In the genomic region with DNA sequence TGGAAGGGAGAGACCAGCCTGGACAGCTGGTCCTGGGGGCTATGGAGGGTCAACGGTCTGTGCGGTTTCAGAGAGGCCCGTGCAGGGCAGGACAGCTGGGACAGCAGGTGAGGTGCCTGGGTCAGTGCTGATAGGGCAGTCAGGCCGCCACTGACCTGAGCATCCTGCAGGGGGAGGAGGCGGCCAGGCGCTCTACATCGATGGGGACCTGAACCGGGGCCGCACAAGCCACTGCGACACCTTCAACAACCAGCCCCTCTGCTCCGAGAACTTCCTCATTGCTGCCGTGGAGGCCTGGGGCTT, we compare ENCODE assay signal across 14 cellular contexts. TPM values are rescaled to one million over a fixed set of nuclear protein-coding genes. Genes with fewer than 3 reads are reported as not detected.
DNase-seq lines count a peak whose midpoint lies in the region; ATAC-seq and TF ChIP-seq lines count a peak whose summit lies in the region.
"Had no signal": no experiment of that assay in that cellular context is flagged by ENCODE, and none has a peak within 500 bp of the region (broad histone marks: within the 10 kb centered on the region; RNA-seq: fewer than 3 reads in every experiment).

No MANE protein-coding gene starts in this region.

- no peaks in the 10 kb centered on the region for H3K27me3 Mint-ChIP-seq in WTC11 (ENCODE audit: low read depth)
- H3K27me3 Mint-ChIP-seq: T-helper 17 cell had no signal

- RAD21 ChIA-PET in HCT116 (lab: Charles Lee; ENCODE audit: low non-redundant PET in 1 of 2, low total read pairs in 2 of 2, uncharacterized antibody in 2 of 2, unreplicated experiment in 2 of 2): no interaction called here

- POLR2A ChIA-PET in HCT116 (lab: Charles Lee) (interaction anchor here (1.0 kb wide), 1 partner anchor 31 kb away, joined by 3 read pairs; no protein-coding TSS in a partner anchor), WTC11 (lab: Charles Lee) (interaction anchor here (1.4 to 1.5 kb wide), 2 partner anchors 41 to 249 kb away, joined by 5 to 13 read pairs; a partner anchor contains a TSS)

- intact Hi-C loops in HCT116 (cut with micrococcal nuclease): loop anchor here (5.0 to 10.0 kb wide), 3 partner anchors 158 to 306 kb away; a partner anchor contains a TSS

- peaks cover 4% of the 10 kb centered on the region for H3K4me1 Mint-ChIP-seq in WTC11

- peaks cover 5% of the 10 kb centered on the region for H3K36me3 Mint-ChIP-seq in WTC11

- H3K36me3 ChIP-seq in HCT116 (ENCODE audit: control insufficient read depth in 1 of 2, insufficient read depth in 2 of 2, low read length in 2 of 2) (peaks cover 0 to 4% of the 10 kb centered on the region in 2 experiments; a peak in 1 of 4 replicates), smooth muscle cell (ENCODE audit: low read depth) (no peaks in the 10 kb centered on the region)
- H3K36me3 ChIP-seq: breast epithelium had no signal

- CTCF ChIA-PET in HCT116 (lab: Charles Lee): interaction anchor here (0.5 to 1.7 kb wide), 9 partner anchors 11 to 635 kb away, joined by 3 to 15 read pairs (median 5); a partner anchor contains a TSS
- CTCF ChIA-PET in WTC11 (lab: Charles Lee): interaction anchor here (0.5 to 3.5 kb wide), 39 partner anchors 8 to 497 kb away, joined by 3 to 57 read pairs (median 8); a partner anchor contains a TSS

- H3K4me1 ChIP-seq in HCT116 (ENCODE audit: control insufficient read depth in 1 of 2, insufficient read depth in 2 of 2, low read length in 2 of 2) (peaks cover 3 to 12% of the 10 kb centered on the region in 2 experiments; a peak in 3 of 4 replicates), smooth muscle cell (ENCODE audit: low read depth) (no peaks in the 10 kb centered on the region)

- H3K9me3 ChIP-seq in HCT116 (ENCODE audit: control insufficient read depth in 1 of 2, insufficient read depth in 1 of 2, low read depth in 1 of 2, low read length in 2 of 2) (no peaks in the 10 kb centered on the region), smooth muscle cell (replicated peaks; ENCODE audit: low read depth) (no peaks in the 10 kb centered on the region)
- H3K9me3 ChIP-seq: breast epithelium, HAP-1, lower lobe of right lung, upper lobe of left lung had no signal

- no peaks in the 10 kb centered on the region for H3K9me2 ChIP-seq in HCT116 (ENCODE audit: insufficient read depth)

- peak; percentile 48 for ATAC-seq in HCT116
- ATAC-seq in WTC11: peak; percentile 5; the same call in 1 of the 2 replicates
- peak; percentile 11 for ATAC-seq in left lobe of liver

- H2AFZ ChIP-seq in HCT116 (ENCODE audit: low read depth, low read length, poor library complexity, severe bottlenecking) (no peak overlapping the region), smooth muscle cell (ENCODE audit: low read depth) (no peak overlapping the region)

- no TSS peak for BruUV-seq in HCT116 (replicated peaks; lab: Mats Ljungman, UMichigan)

- H3F3A ChIP-seq in smooth muscle cell (ENCODE audit: low read depth): peaks cover 5% of the 10 kb centered on the region

- no peaks in the 10 kb centered on the region for H3K9me3 Mint-ChIP-seq in WTC11

- no peak overlapping the region for H3K4me3 Mint-ChIP-seq in WTC11
- H3K4me3 Mint-ChIP-seq: T-helper 17 cell had no signal

- no peak for TF ChIP-seq POLR2A in HCT116 (IDR thresholded peaks at IDR 0.05; ENCODE audit: borderline replicate concordance, extremely low read depth, insufficient read depth, insufficient read length)

- H3K9ac ChIP-seq in HCT116 (ENCODE audit: low read length): no peak overlapping the region
- H3K9ac ChIP-seq in smooth muscle cell (ENCODE audit: low read depth): no peak overlapping the region

- no peak for TF ChIP-seq RAD21 in HCT116 (IDR thresholded peaks at IDR 0.05; ENCODE audit: low read depth)

- H3K27ac Mint-ChIP-seq in WTC11: no peak overlapping the region
- H3K27ac Mint-ChIP-seq: T-helper 17 cell had no signal

- 0 out of 6 replicates have a peak, but pooled peaks of 1 of the 3 experiments have one; percentile 6 for TF ChIP-seq CTCF in HCT116 (IDR thresholded peaks at IDR 0.05 in 2 of 3, conservative IDR thresholded peaks at IDR 0.05 in 1 of 3; ENCODE audit: borderline replicate concordance in 1 of 3, insufficient read depth in 1 of 3, low read depth in 2 of 3, low read length in 2 of 3)
- TF ChIP-seq CTCF in WTC11 (IDR thresholded peaks at IDR 0.05): no peak
- no peak for TF ChIP-seq CTCF in smooth muscle cell (IDR thresholded peaks at IDR 0.05; ENCODE audit: borderline replicate concordance, insufficient read depth, poor library complexity, severe bottlenecking)

- no peaks in the 10 kb centered on the region for H3K27me3 ChIP-seq in HCT116 (ENCODE audit: insufficient read depth, low read length)
- no peaks in the 10 kb centered on the region for H3K27me3 ChIP-seq in smooth muscle cell (ENCODE audit: low read depth)
- H3K27me3 ChIP-seq: breast epithelium, SJSA1, upper lobe of left lung had no signal

- H3K4me3 ChIP-seq in HCT116 (replicated peaks in 1 of 2; ENCODE audit: low read depth in 1 of 2, low read length in 2 of 2) (no peak overlapping the region), smooth muscle cell (no peak overlapping the region)
- H3K4me3 ChIP-seq: SJSA1 had no signal

- H3K27ac ChIP-seq in HCT116 (ENCODE audit: low read depth, low read length): no peak overlapping the region
- H3K27ac ChIP-seq in smooth muscle cell (ENCODE audit: low read depth): no peak overlapping the region
- H3K27ac ChIP-seq: lower lobe of right lung, SJSA1 had no signal

- 92% methylated on average over 9 of the region's 12 CpGs for WGBS in smooth muscle cell (ENCODE audit: low lambda C conversion rate)

- H4K20me1 ChIP-seq in HCT116 (ENCODE audit: insufficient read depth) (no peaks in the 10 kb centered on the region), smooth muscle cell (ENCODE audit: low read depth) (no peaks in the 10 kb centered on the region)

- no peak overlapping the region for H3K4me2 ChIP-seq in HCT116 (ENCODE audit: low read length)
- H3K4me2 ChIP-seq in smooth muscle cell: no peak overlapping the region

- DNase-seq in HCT116 (ENCODE audit: low read depth, low spot score) (no peak), WTC11 (ENCODE audit: low spot score) (peak; percentile 41), left lobe of liver (ENCODE audit: low spot score) (no peak), smooth muscle cell (lab: John Stamatoyannopoulos, UW; ENCODE audit: unreplicated experiment) (no peak), HuH-7 (ENCODE audit: low spot score) (no peak)
- DNase-seq: cortex of kidney, NCI-H2029 treated with DMSO at 0.1 percent for 48 hours had no signal

- no peaks in the 10 kb centered on the region for H3K79me2 ChIP-seq in HCT116 (ENCODE audit: insufficient read depth, low read length)
- H3K79me2 ChIP-seq in smooth muscle cell (ENCODE audit: low read depth): no peaks in the 10 kb centered on the region

TF ChIP-seq in HCT116, 20 proteins besides CTCF, POLR2A, EP300 and RAD21 (continues in another document):
- TF ChIP-seq FOSL1 (IDR thresholded peaks at IDR 0.05; ENCODE audit: low read depth): no peak
- no peak for TF ChIP-seq SIN3A (IDR thresholded peaks at IDR 0.05; ENCODE audit: low read depth)
- no peak for TF ChIP-seq CBX3 (IDR thresholded peaks at IDR 0.05; ENCODE audit: low read depth)
- TF ChIP-seq, protein P1, sequence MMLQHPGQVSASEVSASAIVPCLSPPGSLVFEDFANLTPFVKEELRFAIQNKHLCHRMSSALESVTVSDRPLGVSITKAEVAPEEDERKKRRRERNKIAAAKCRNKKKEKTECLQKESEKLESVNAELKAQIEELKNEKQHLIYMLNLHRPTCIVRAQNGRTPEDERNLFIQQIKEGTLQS (IDR thresholded peaks at IDR 0.05): no peak

TF ChIP-seq in WTC11, 78 proteins besides CTCF, POLR2A, EP300 and RAD21 (continues in another document):
- no peak for TF ChIP-seq SMAD4 (CRISPR knock-in tag; IDR thresholded peaks at IDR 0.05)
- no peak for TF ChIP-seq EMX1 (CRISPR knock-in tag; IDR thresholded peaks at IDR 0.05)
- no peak for TF ChIP-seq HMGA2 (CRISPR knock-in tag; IDR thresholded peaks at IDR 0.05)

RNA-seq across cellular contexts. Expression of a gene that starts 13.2 kb away (rescaled TPM):
- 187 TPM for total RNA-seq in HCT116 (2021; ENCODE audit: unreplicated experiment)
- 186 and 193 TPM in 2 replicates for polyA plus RNA-seq in HCT116 (2012)
- 193 to 212 TPM (median 193 TPM) in 3 replicates for total RNA-seq in WTC11 (2021)
- 87.0 TPM for total RNA-seq in left lobe of liver
- total RNA-seq in smooth muscle cell: 50.5 and 99.2 TPM in 2 replicates
- 207 and 265 TPM in 2 replicates for polyA plus RNA-seq in smooth muscle cell

RNA-seq across cellular contexts. Expression of a gene that starts 19.6 kb away (rescaled TPM):
- total RNA-seq in HCT116 (2021; ENCODE audit: unreplicated experiment) (42.9 TPM), WTC11 (2021) (60.1 to 70.9 TPM (median 60.3 TPM) in 3 replicates), left lobe of liver (22.2 TPM), smooth muscle cell (12.0 and 15.7 TPM in 2 replicates)
- 12.6 and 16.4 TPM in 2 replicates for polyA plus RNA-seq in HCT116 (2012)
- 14.2 and 20.8 TPM in 2 replicates for polyA plus RNA-seq in smooth muscle cell

RNA-seq across cellular contexts. Expression of a gene that starts 25.7 kb away (rescaled TPM):
- total RNA-seq in HCT116 (2021; ENCODE audit: unreplicated experiment) (24.6 TPM), WTC11 (2021) (17.3 to 21.0 TPM (median 17.8 TPM) in 3 replicates), left lobe of liver (32.5 TPM), smooth muscle cell (5.1 and 9.2 TPM in 2 replicates)
- polyA plus RNA-seq in HCT116 (2012): 8.2 and 8.4 TPM in 2 replicates
- polyA plus RNA-seq in smooth muscle cell: 4.9 and 5.5 TPM in 2 replicates

RNA-seq across cellular contexts. Expression of a gene that starts 29.5 kb away (rescaled TPM):
- total RNA-seq in HCT116 (2021; ENCODE audit: unreplicated experiment) (0.30 TPM), WTC11 (2021) (0.82 to 0.92 TPM (median 0.89 TPM) in 3 replicates), left lobe of liver (3.6 TPM), smooth muscle cell (0.18 and 5.2 TPM in 2 replicates)
- polyA plus RNA-seq in HCT116 (2012): 0.17 TPM in 1 of 2 replicates, not detected in the other
- 0.23 and 0.57 TPM in 2 replicates for polyA plus RNA-seq in smooth muscle cell
- total RNA-seq: breast epithelium, HT-29, T-helper 17 cell, upper lobe of left lung had no signal

RNA-seq across cellular contexts. Expression of a gene that starts 30.6 kb away (rescaled TPM):
- total RNA-seq in HCT116 (2021; ENCODE audit: unreplicated experiment) (0.32 TPM), WTC11 (2021) (0.14 to 0.32 TPM (median 0.15 TPM) in 3 replicates), left lobe of liver (0.20 TPM), smooth muscle cell (not detected in 2 replicates)
- polyA plus RNA-seq in HCT116 (2012): 2.0 and 3.8 TPM in 2 replicates
- polyA plus RNA-seq in smooth muscle cell: 1.7 and 5.1 TPM in 2 replicates
- total RNA-seq: SJSA1 had no signal
